ENCODE assay signal across 8 cellular contexts in genomic region chr6:8743146-8743745, GRCh38.
DNase-seq lines count a peak whose midpoint lies in the region; ATAC-seq, FAIRE-seq and TF ChIP-seq lines count a peak whose summit lies in the region.

No MANE protein-coding gene starts in this region.

- TF ChIP-seq CTCF in MM.1S (IDR thresholded peaks at IDR 0.05; ENCODE audit: low read length) = peak; percentile 54

- no peaks in the 10 kb centered on the region for H3K27me3 ChIP-seq in MM.1S (replicated peaks; ENCODE audit: insufficient read depth, low read length)

- peak overlapping the region; percentile 75 for H2AFZ ChIP-seq in MM.1S (ENCODE audit: low read length)

- H4K20me1 ChIP-seq in MM.1S (ENCODE audit: insufficient read depth, low read length) = no peaks in the 10 kb centered on the region

- H3K9ac ChIP-seq in MM.1S (ENCODE audit: low read length) = peak overlapping the region; percentile 26; the same call in 1 of the 2 replicates

- no peak for TF ChIP-seq POLR2A in GM12892 (IDR thresholded peaks at IDR 0.05; ENCODE audit: low read depth, low read length)

- H3K9me2 ChIP-seq in MM.1S (replicated peaks; ENCODE audit: insufficient read depth, low read length) = no peaks in the 10 kb centered on the region

- H3K79me2 ChIP-seq in MM.1S (ENCODE audit: low read length) = no peaks in the 10 kb centered on the region

- no peaks in the 10 kb centered on the region for H3K36me3 ChIP-seq in MM.1S (replicated peaks; ENCODE audit: insufficient read depth, low read length)

- DNase-seq in GM12892 (ENCODE audit: insufficient read length) (no peak), MM.1S (peak; percentile 38), NCI-H187 treated with DMSO at 0.1 percent for 48 hours (lab: John Stamatoyannopoulos, UW) (no peak), frontal cortex (ENCODE audit: low spot score in 2 of 2) (no peak)
- DNase-seq in activated CD4-positive, alpha-beta T cell treated with anti-CD3 and anti-CD28 coated beads, Interleukin-2, amount 50 U/mL, for 1 hour = no peak

- ATAC-seq in GM21723 (IDR thresholded peaks at IDR 0.05; ENCODE audit: unreplicated experiment) (peak; percentile 77), esophagus mucosa (peak; percentile 37), HG02870 (IDR thresholded peaks at IDR 0.05; ENCODE audit: unreplicated experiment) (no peak)

- H3K4me2 ChIP-seq in MM.1S (ENCODE audit: low read depth, low read length) = peak overlapping the region; percentile 56

- H3K9me3 ChIP-seq in MM.1S (replicated peaks; ENCODE audit: insufficient read depth, low read length) = no peaks in the 10 kb centered on the region

- peaks cover 5% of the 10 kb centered on the region for H3K4me1 ChIP-seq in MM.1S (ENCODE audit: low read length)

- H3K27ac ChIP-seq in MM.1S (ENCODE audit: low read length) = peak overlapping the region; percentile 13; the same call in 1 of the 2 replicates

- FAIRE-seq in GM12892 (lab: Jason Lieb, UNC) = peak; percentile 67
- FAIRE-seq in frontal cortex (lab: Jason Lieb, UNC) = no peak

- peak overlapping the region; percentile 58 for H3K4me3 ChIP-seq in MM.1S (ENCODE audit: low read length)

- H3F3A ChIP-seq in MM.1S (ENCODE audit: insufficient read depth, low read length) = no peaks in the 10 kb centered on the region
